ENCODE assay signal across 15 cellular contexts in genomic region chr7:142139597-142140501, GRCh38. TPM values are rescaled to one million over a fixed set of nuclear protein-coding genes. Genes with fewer than 3 reads are reported as not detected.
"Had no signal": no experiment of that assay in that cellular context is flagged by ENCODE, and none has a peak within 500 bp of the region (broad histone marks: within the 10 kb centered on the region; RNA-seq: fewer than 3 reads in every experiment).

No MANE protein-coding gene starts in this region.

- FAIRE-seq: endothelial cell of umbilical vein, keratinocyte, TTC549 had no signal

- H3K4me1 ChIP-seq: esophagus squamous epithelium, left lung had no signal

- H3K4me3 ChIP-seq: esophagus squamous epithelium, left lung, thoracic aorta had no signal

- H3K27me3 ChIP-seq: esophagus squamous epithelium, left lung had no signal

- H3K9me3 ChIP-seq: esophagus squamous epithelium, left lung, thoracic aorta had no signal

- DNase-seq: activated CD4-positive, alpha-beta memory T cell treated with anti-CD3 and anti-CD28 coated beads for 36 hours; activated T-cell treated with anti-CD3 and anti-CD28 coated beads for 4 hours; effector CD8-positive, alpha-beta T cell; esophagus squamous epithelium; left lung; mammary epithelial cell; naive thymus-derived CD8-positive, alpha-beta T cell; stimulated activated CD4-positive, alpha-beta T cell treated with anti-CD3 and anti-CD28 coated beads, Interleukin-4, amount 100 ng/mL, for 24 hours had no signal

- H3K36me3 ChIP-seq: esophagus squamous epithelium, left lung, thoracic aorta had no signal

- H3K27ac ChIP-seq: esophagus squamous epithelium, left lung, thoracic aorta had no signal

RNA-seq across cellular contexts. Expression of gene MGAM2, which starts 28.3 kb away (rescaled TPM):
- total RNA-seq: activated CD4-positive, alpha-beta memory T cell treated with anti-CD3 and anti-CD28 coated beads for 36 hours; endothelial cell of umbilical vein; naive thymus-derived CD8-positive, alpha-beta T cell; osteocyte; pulmonary artery endothelial cell; ureter had no signal
- polyA plus RNA-seq: endothelial cell of umbilical vein; naive thymus-derived CD8-positive, alpha-beta T cell had no signal
